In the genomic region with DNA sequence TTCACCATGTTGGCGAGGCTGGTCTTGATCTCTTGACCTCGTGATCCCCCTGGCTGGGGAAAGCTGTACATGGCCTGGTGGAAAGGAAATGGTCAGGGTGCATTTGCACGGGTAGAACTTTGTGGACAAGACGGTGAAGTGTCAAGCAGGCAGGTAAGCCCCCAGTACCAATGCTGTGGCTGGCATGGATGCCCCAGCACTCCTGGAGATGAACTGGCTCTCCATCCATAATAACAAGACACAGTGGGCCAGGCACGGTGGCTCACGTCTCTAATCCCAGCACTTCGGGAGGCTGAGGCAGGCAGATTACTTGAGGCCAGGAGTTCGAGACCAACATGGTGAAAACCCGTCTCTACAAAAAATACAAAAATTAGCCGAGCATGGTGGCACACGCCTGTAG, we compare ENCODE assay signal across 31 cellular contexts.
"Had no signal": no experiment of that assay in that cellular context is flagged by ENCODE, and none has a peak within 500 bp of the region (broad histone marks: within the 10 kb centered on the region; RNA-seq: fewer than 3 reads in every experiment).

No MANE protein-coding gene starts in this region.

- H3K27me3 ChIP-seq: body of pancreas had no signal

- H3K27ac ChIP-seq: adrenal gland, body of pancreas, epithelial cell of prostate, esophagus squamous epithelium, gastroesophageal sphincter, heart right ventricle had no signal

- H3K27ac Mint-ChIP-seq: activated CD4-positive, alpha-beta T cell treated with anti-CD3 and anti-CD28 coated beads for 36 hours; activated CD8-positive, alpha-beta T cell treated with anti-CD3 and anti-CD28 coated beads for 36 hours; activated naive CD4-positive, alpha-beta T cell treated with anti-CD3 and anti-CD28 coated beads for 36 hours; activated naive CD4-positive, alpha-beta T cell treated with anti-CD3 and anti-CD28 coated beads, Interleukin-2, amount 50 U/mL, for 24 hours; activated naive CD8-positive, alpha-beta T cell treated with anti-CD3 and anti-CD28 coated beads for 36 hours; activated naive CD8-positive, alpha-beta T cell treated with anti-CD3 and anti-CD28 coated beads, Interleukin-2, amount 50 U/mL, for 24 hours; activated T-helper 1 cell treated with anti-CD3 and anti-CD28 coated beads, Interleukin-12 subunit alpha, Interleukin-12 subunit beta, Interleukin-2, Interleukin-4 antibody, amounts not matched to agents 30 ng/mL and 10 ng/mL and 1 ng/mL, durations not matched to agents 14 hours and 24 hours and 36 hours; activated T-helper 2 cell treated with anti-CD3 and anti-CD28 coated beads, Interferon-gamma antibody, Interleukin-2, Interleukin-4, amounts not matched to agents 10 μg/mL and 5 μg/mL and 100 μg/mL, durations not matched to agents 14 hours and 24 hours and 36 hours; effector memory CD8-positive, alpha-beta T cell; T-helper 17 cell had no signal

- DNase-seq: activated CD4-positive, alpha-beta T cell treated with anti-CD3 and anti-CD28 coated beads for 36 hours; activated CD4-positive, alpha-beta T cell treated with anti-CD3 and anti-CD28 coated beads, Interleukin-2, amount 50 U/mL, for 1 hour; activated CD4-positive, alpha-beta T cell treated with anti-CD3 and anti-CD28 coated beads, Interleukin-2, amount 50 U/mL, for 48 hours; activated CD4-positive, CD25-positive, alpha-beta regulatory T cell; activated CD4-positive, CD25-positive, alpha-beta regulatory T cell treated with anti-CD3 and anti-CD28 coated beads, Interleukin-2, amount 50 U/mL, for 72 hours; activated CD8-positive, alpha-beta T cell treated with anti-CD3 and anti-CD28 coated beads for 36 hours; activated effector memory CD4-positive, alpha-beta T cell treated with anti-CD3 and anti-CD28 coated beads, Interleukin-2, amount 50 U/mL, for 16 hours; activated naive CD4-positive, alpha-beta T cell treated with anti-CD3 and anti-CD28 coated beads for 36 hours; activated naive CD8-positive, alpha-beta T cell treated with anti-CD3 and anti-CD28 coated beads for 36 hours; activated naive CD8-positive, alpha-beta T cell treated with anti-CD3 and anti-CD28 coated beads, Interleukin-2, amount 50 U/mL, for 24 hours; activated T-cell treated with anti-CD3 and anti-CD28 coated beads, Interleukin-2, amount 50 U/mL, for 1 hour; activated T-cell treated with anti-CD3 and anti-CD28 coated beads, Interleukin-2, amount 50 U/mL, for 48 hours; adrenal gland; amygdala; aorta; body of pancreas; caudate nucleus; cortex of kidney; dermis blood vessel endothelial cell; effector CD4-positive, alpha-beta T cell; effector memory CD8-positive, alpha-beta T cell; esophagus squamous epithelium; foreskin melanocyte; heart right ventricle; T-helper 1 cell; T-helper 17 cell had no signal

- H3K4me3 Mint-ChIP-seq: activated CD4-positive, alpha-beta T cell treated with anti-CD3 and anti-CD28 coated beads for 36 hours; activated CD8-positive, alpha-beta T cell treated with anti-CD3 and anti-CD28 coated beads for 36 hours; activated naive CD4-positive, alpha-beta T cell treated with anti-CD3 and anti-CD28 coated beads for 36 hours; activated naive CD4-positive, alpha-beta T cell treated with anti-CD3 and anti-CD28 coated beads, Interleukin-2, amount 50 U/mL, for 24 hours; activated naive CD8-positive, alpha-beta T cell treated with anti-CD3 and anti-CD28 coated beads for 36 hours; activated naive CD8-positive, alpha-beta T cell treated with anti-CD3 and anti-CD28 coated beads, Interleukin-2, amount 50 U/mL, for 24 hours; activated T-helper 1 cell treated with anti-CD3 and anti-CD28 coated beads, Interleukin-12 subunit alpha, Interleukin-12 subunit beta, Interleukin-2, Interleukin-4 antibody, amounts not matched to agents 30 ng/mL and 10 ng/mL and 1 ng/mL, durations not matched to agents 14 hours and 24 hours and 36 hours; effector memory CD8-positive, alpha-beta T cell; T-helper 17 cell had no signal

- H3K4me3 ChIP-seq: adrenal gland, body of pancreas, esophagus squamous epithelium, gastroesophageal sphincter, heart right ventricle had no signal

- H3K36me3 ChIP-seq: adrenal gland, esophagus squamous epithelium, gastroesophageal sphincter, heart right ventricle had no signal

- H3K9me3 Mint-ChIP-seq: activated T-helper 1 cell treated with anti-CD3 and anti-CD28 coated beads, Interleukin-12 subunit alpha, Interleukin-12 subunit beta, Interleukin-2, Interleukin-4 antibody, amounts not matched to agents 30 ng/mL and 10 ng/mL and 1 ng/mL, durations not matched to agents 14 hours and 24 hours and 36 hours had no signal

- H3K9me3 ChIP-seq: adrenal gland, body of pancreas had no signal

- H3K36me3 Mint-ChIP-seq: activated naive CD4-positive, alpha-beta T cell treated with anti-CD3 and anti-CD28 coated beads, Interleukin-2, amount 50 U/mL, for 24 hours; activated naive CD8-positive, alpha-beta T cell treated with anti-CD3 and anti-CD28 coated beads for 36 hours had no signal

- ATAC-seq: activated CD4-positive, alpha-beta T cell treated with anti-CD3 and anti-CD28 coated beads for 36 hours; activated CD8-positive, alpha-beta T cell treated with anti-CD3 and anti-CD28 coated beads for 36 hours; activated naive CD8-positive, alpha-beta T cell treated with anti-CD3 and anti-CD28 coated beads, Interleukin-2, amount 50 U/mL, for 24 hours; body of pancreas; effector memory CD8-positive, alpha-beta T cell; gastroesophageal sphincter; heart right ventricle; T-helper 17 cell had no signal
